Comparison of ENCODE assay signal across 2 cellular contexts in the genomic region with DNA sequence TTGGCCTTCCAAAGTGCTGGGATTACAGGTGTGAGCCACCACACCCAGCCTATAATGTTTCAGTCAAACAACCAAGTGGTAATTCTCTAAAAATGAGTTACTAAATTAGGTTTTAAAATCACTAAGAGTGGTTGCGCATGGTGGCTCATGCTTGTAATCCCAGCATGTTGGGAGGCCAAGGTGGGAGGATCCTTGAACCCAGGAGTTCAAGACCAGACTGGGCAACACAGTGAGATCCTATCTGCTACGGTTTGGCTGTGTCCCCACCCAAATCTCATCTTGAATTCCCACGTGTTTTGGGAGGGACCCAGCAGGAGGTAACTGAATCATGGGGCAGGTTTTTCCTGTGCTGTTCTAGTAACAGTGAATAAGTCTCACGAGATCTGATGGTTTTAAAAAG.
TF ChIP-seq lines count a peak whose summit lies in the region.

No MANE protein-coding gene starts in this region.

TF ChIP-seq in HepG2, 621 proteins besides CTCF, POLR2A, EP300 and RAD21:
- TF ChIP-seq CREB1 (IDR thresholded peaks at IDR 0.05) (no peak), CREB1 (CRISPR knock-in tag; IDR thresholded peaks at IDR 0.05) (no peak), ZNF121 (CRISPR knock-in tag; IDR thresholded peaks at IDR 0.05) (peak; percentile 83)

TF ChIP-seq in IMR-90, 13 proteins besides CTCF, POLR2A, EP300 and RAD21:
- TF ChIP-seq CEBPB (IDR thresholded peaks at IDR 0.05; ENCODE audit: low read depth, low read length) (no peak), RCOR1 (IDR thresholded peaks at IDR 0.05; ENCODE audit: insufficient replicate concordance, low read length) (no peak), SMC3 (IDR thresholded peaks at IDR 0.05; ENCODE audit: low read depth, low read length) (no peak), RFX5 (IDR thresholded peaks at IDR 0.05; ENCODE audit: low read depth, low read length) (no peak), BHLHE40 (IDR thresholded peaks at IDR 0.05; ENCODE audit: low read depth, low read length) (no peak), CHD1 (IDR thresholded peaks at IDR 0.05; ENCODE audit: low read depth, low read length) (no peak), MXI1 (IDR thresholded peaks at IDR 0.05; ENCODE audit: borderline replicate concordance, low read depth, low read length) (no peak), MAZ (IDR thresholded peaks at IDR 0.05; ENCODE audit: borderline replicate concordance, low read depth, low read length) (no peak), MAFK (IDR thresholded peaks at IDR 0.05; ENCODE audit: low read depth, low read length) (no peak), NFE2L2 (IDR thresholded peaks at IDR 0.05; ENCODE audit: low read depth, low read length) (no peak), FOS (IDR thresholded peaks at IDR 0.05; ENCODE audit: low read depth, low read length) (no peak)
- TF ChIP-seq, protein P1, sequence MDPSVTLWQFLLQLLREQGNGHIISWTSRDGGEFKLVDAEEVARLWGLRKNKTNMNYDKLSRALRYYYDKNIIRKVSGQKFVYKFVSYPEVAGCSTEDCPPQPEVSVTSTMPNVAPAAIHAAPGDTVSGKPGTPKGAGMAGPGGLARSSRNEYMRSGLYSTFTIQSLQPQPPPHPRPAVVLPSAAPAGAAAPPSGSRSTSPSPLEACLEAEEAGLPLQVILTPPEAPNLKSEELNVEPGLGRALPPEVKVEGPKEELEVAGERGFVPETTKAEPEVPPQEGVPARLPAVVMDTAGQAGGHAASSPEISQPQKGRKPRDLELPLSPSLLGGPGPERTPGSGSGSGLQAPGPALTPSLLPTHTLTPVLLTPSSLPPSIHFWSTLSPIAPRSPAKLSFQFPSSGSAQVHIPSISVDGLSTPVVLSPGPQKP (IDR thresholded peaks at IDR 0.05; ENCODE audit: borderline replicate concordance, low read depth, low read length) = no peak
- TF ChIP-seq, protein P2, sequence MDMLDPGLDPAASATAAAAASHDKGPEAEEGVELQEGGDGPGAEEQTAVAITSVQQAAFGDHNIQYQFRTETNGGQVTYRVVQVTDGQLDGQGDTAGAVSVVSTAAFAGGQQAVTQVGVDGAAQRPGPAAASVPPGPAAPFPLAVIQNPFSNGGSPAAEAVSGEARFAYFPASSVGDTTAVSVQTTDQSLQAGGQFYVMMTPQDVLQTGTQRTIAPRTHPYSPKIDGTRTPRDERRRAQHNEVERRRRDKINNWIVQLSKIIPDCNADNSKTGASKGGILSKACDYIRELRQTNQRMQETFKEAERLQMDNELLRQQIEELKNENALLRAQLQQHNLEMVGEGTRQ (IDR thresholded peaks at IDR 0.05; ENCODE audit: low read depth, low read length) = no peak
